8 cellular contexts compared by ENCODE assay signal in the genomic region with DNA sequence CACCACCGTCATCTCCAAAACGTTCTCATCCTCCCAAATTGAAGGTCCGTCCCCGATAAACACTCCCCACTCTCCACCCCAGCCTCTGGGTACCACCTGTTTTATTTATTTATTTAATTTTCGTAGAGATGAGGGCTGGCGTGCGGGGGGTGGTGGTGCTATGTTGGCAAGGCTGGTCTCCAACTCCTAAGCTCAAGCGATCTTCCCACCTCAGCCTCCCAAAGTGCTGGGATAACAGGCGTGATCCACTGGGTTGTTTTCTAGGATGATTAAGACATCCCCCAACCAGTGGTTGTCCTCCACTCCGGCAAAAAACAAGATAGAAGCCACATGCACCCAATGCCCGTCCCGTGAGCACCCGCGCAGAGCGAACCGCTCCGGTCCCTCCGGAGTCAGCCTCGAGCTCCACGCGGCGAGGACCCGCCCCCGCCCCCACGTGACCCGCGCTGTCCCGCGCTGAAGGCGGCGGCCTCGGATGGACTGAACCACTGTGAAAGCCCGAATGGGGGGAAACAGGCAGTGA. TPM values are rescaled to one million over a fixed set of nuclear protein-coding genes. Genes with fewer than 3 reads are reported as not detected.
DNase-seq lines count a peak whose midpoint lies in the region; ATAC-seq and TF ChIP-seq lines count a peak whose summit lies in the region.

No MANE protein-coding gene starts in this region.

- peak overlapping the region; percentile 97 for H3K4me3 ChIP-seq in OCI-LY3 (ENCODE audit: low read length)
- H3K4me3 ChIP-seq in fibroblast of pulmonary artery (replicated peaks; ENCODE audit: low read depth, low read length) = peak overlapping the region; percentile 93
- peak overlapping the region; percentile 95 for H3K4me3 ChIP-seq in neural cell (ENCODE audit: low read length)
- peak overlapping the region; percentile 78 to 90 for H3K4me3 ChIP-seq in stomach smooth muscle (ENCODE audit: low read length in 2 of 2)

- H4K20me1 ChIP-seq in OCI-LY3 (ENCODE audit: insufficient read depth, low read length) = peaks cover 25% of the 10 kb centered on the region
- H4K20me1 ChIP-seq in neural cell (ENCODE audit: insufficient read depth) = no peaks in the 10 kb centered on the region

- H3K36me3 Mint-ChIP-seq in activated T-helper 1 cell treated with anti-CD3 and anti-CD28 coated beads, Interleukin-12 subunit alpha, Interleukin-12 subunit beta, Interleukin-2, Interleukin-4 antibody, amounts not matched to agents 30 ng/mL and 10 ng/mL and 1 ng/mL, durations not matched to agents 14 hours and 24 hours and 36 hours (ENCODE audit: low read depth) = peaks cover 12% of the 10 kb centered on the region

- H3K27ac ChIP-seq in OCI-LY3 (ENCODE audit: low read length) (peak overlapping the region; percentile 80), neural cell (ENCODE audit: low read length) (peak overlapping the region; percentile 98), stomach smooth muscle (ENCODE audit: low read length) (peak overlapping the region; percentile 100)

- intact Hi-C loops in activated T-helper 1 cell treated with anti-CD3 and anti-CD28 coated beads, Interleukin-12 subunit alpha, Interleukin-12 subunit beta, Interleukin-2, Interleukin-4 antibody, amounts not matched to agents 30 ng/mL and 10 ng/mL and 1 ng/mL, durations not matched to agents 14 hours and 24 hours and 36 hours (cut with micrococcal nuclease) = loop anchor here (1.0 to 10.0 kb wide), 8 partner anchors 39 to 894 kb away; partner anchors contain the start of genes BRAT1, MAD1L1, MICALL2 and PSMG3

- H3K9ac ChIP-seq in OCI-LY3 (ENCODE audit: low read length) (peak overlapping the region; percentile 85), neural cell (ENCODE audit: low read length) (peak overlapping the region; percentile 93), stomach smooth muscle (ENCODE audit: low read length in 2 of 2) (peak overlapping the region; percentile 97 to 100)

- DNase-seq in COLO829 (ENCODE audit: low spot score) = peak; percentile 99
- peak; percentile 86 for DNase-seq in activated T-helper 1 cell treated with anti-CD3 and anti-CD28 coated beads, Interleukin-12 subunit alpha, Interleukin-12 subunit beta, Interleukin-2, Interleukin-4 antibody, amounts not matched to agents 30 ng/mL and 10 ng/mL and 1 ng/mL, durations not matched to agents 14 hours and 24 hours and 36 hours (ENCODE audit: low spot score)
- DNase-seq in fibroblast of pulmonary artery (ENCODE audit: low read depth) = peak; percentile 91

- peaks cover 23% of the 10 kb centered on the region for H3K36me3 ChIP-seq in OCI-LY3 (replicated peaks; ENCODE audit: low read depth, low read length)
- H3K36me3 ChIP-seq in neural cell (ENCODE audit: insufficient read depth, low read length) = no peaks in the 10 kb centered on the region
- H3K36me3 ChIP-seq in stomach smooth muscle (ENCODE audit: control insufficient read depth in 2 of 2, insufficient read depth in 2 of 2, low read length in 2 of 2) = peaks cover 0 to 3% of the 10 kb centered on the region in 2 donors

- H3K79me2 ChIP-seq in OCI-LY3 (ENCODE audit: low read length) (peaks cover 56% of the 10 kb centered on the region), neural cell (replicated peaks; ENCODE audit: insufficient read depth, low read length) (peaks cover 34% of the 10 kb centered on the region)

- H3K4me2 ChIP-seq in OCI-LY3 (ENCODE audit: low read length) (peak overlapping the region; percentile 69), neural cell (ENCODE audit: low read length) (peak overlapping the region; percentile 62)

- peaks cover 21% of the 10 kb centered on the region for H3K4me1 Mint-ChIP-seq in activated T-helper 1 cell treated with anti-CD3 and anti-CD28 coated beads, Interleukin-12 subunit alpha, Interleukin-12 subunit beta, Interleukin-2, Interleukin-4 antibody, amounts not matched to agents 30 ng/mL and 10 ng/mL and 1 ng/mL, durations not matched to agents 14 hours and 24 hours and 36 hours (ENCODE audit: low read depth)

- H3K4me3 Mint-ChIP-seq in activated T-helper 1 cell treated with anti-CD3 and anti-CD28 coated beads, Interleukin-12 subunit alpha, Interleukin-12 subunit beta, Interleukin-2, Interleukin-4 antibody, amounts not matched to agents 30 ng/mL and 10 ng/mL and 1 ng/mL, durations not matched to agents 14 hours and 24 hours and 36 hours = peak overlapping the region; percentile 92

- no peaks in the 10 kb centered on the region for H3K9me3 Mint-ChIP-seq in activated T-helper 1 cell treated with anti-CD3 and anti-CD28 coated beads, Interleukin-12 subunit alpha, Interleukin-12 subunit beta, Interleukin-2, Interleukin-4 antibody, amounts not matched to agents 30 ng/mL and 10 ng/mL and 1 ng/mL, durations not matched to agents 14 hours and 24 hours and 36 hours

- no peaks in the 10 kb centered on the region for H3K9me3 ChIP-seq in OCI-LY3 (ENCODE audit: insufficient read depth, low read length)
- no peaks in the 10 kb centered on the region for H3K9me3 ChIP-seq in neural cell (ENCODE audit: low read length)
- H3K9me3 ChIP-seq in stomach smooth muscle (ENCODE audit: control insufficient read depth in 2 of 2, low read length in 2 of 2) = no peaks in the 10 kb centered on the region

- H3K4me1 ChIP-seq in OCI-LY3 (ENCODE audit: low read length) (peaks cover 13% of the 10 kb centered on the region; the same call in 1 of the 2 replicates), stomach smooth muscle (ENCODE audit: control insufficient read depth, insufficient read depth, low read length) (peaks cover 24% of the 10 kb centered on the region)

- peak overlapping the region; percentile 100 for H3K27ac Mint-ChIP-seq in activated T-helper 1 cell treated with anti-CD3 and anti-CD28 coated beads, Interleukin-12 subunit alpha, Interleukin-12 subunit beta, Interleukin-2, Interleukin-4 antibody, amounts not matched to agents 30 ng/mL and 10 ng/mL and 1 ng/mL, durations not matched to agents 14 hours and 24 hours and 36 hours

- no peaks in the 10 kb centered on the region for H3F3A ChIP-seq in neural cell (ENCODE audit: insufficient read depth, low read length, poor library complexity, severe bottlenecking)

- TF ChIP-seq RAD21 in neural cell (conservative IDR thresholded peaks at IDR 0.05) = peak; percentile 59

- H3K27me3 Mint-ChIP-seq in activated T-helper 1 cell treated with anti-CD3 and anti-CD28 coated beads, Interleukin-12 subunit alpha, Interleukin-12 subunit beta, Interleukin-2, Interleukin-4 antibody, amounts not matched to agents 30 ng/mL and 10 ng/mL and 1 ng/mL, durations not matched to agents 14 hours and 24 hours and 36 hours (ENCODE audit: insufficient read depth) = no peaks in the 10 kb centered on the region

- TF ChIP-seq CTCF in OCI-LY3 (IDR thresholded peaks at IDR 0.05; ENCODE audit: low read depth, low read length) (no peak), fibroblast of pulmonary artery (IDR thresholded peaks at IDR 0.05; ENCODE audit: low read length, missing control alignments) (no peak), neural cell (IDR thresholded peaks at IDR 0.05; ENCODE audit: poor library complexity, severe bottlenecking) (no peak)

- no peaks in the 10 kb centered on the region for H3K27me3 ChIP-seq in OCI-LY3 (ENCODE audit: low read depth, low read length)
- H3K27me3 ChIP-seq in neural cell (ENCODE audit: insufficient read depth, low read depth, low read length) = no peaks in the 10 kb centered on the region
- H3K27me3 ChIP-seq in stomach smooth muscle (ENCODE audit: control insufficient read depth in 1 of 2, insufficient read depth in 2 of 2, low read length in 2 of 2) = no peaks in the 10 kb centered on the region

- H3K9me2 ChIP-seq in neural cell (ENCODE audit: insufficient read depth, low read length) = no peaks in the 10 kb centered on the region

- no peak for TF ChIP-seq EP300 in neural cell (conservative IDR thresholded peaks at IDR 0.05; ENCODE audit: poor library complexity, severe bottlenecking)

- H2AFZ ChIP-seq in OCI-LY3 (ENCODE audit: low read depth, low read length) = peak overlapping the region; percentile 89
- H2AFZ ChIP-seq in neural cell (ENCODE audit: low read depth, low read length) = peak overlapping the region; percentile 97

- peak; percentile 49 for ATAC-seq in GM19372 (IDR thresholded peaks at IDR 0.05; ENCODE audit: low read depth, unreplicated experiment)
- peak; percentile 40 for ATAC-seq in HG03520 (IDR thresholded peaks at IDR 0.05; ENCODE audit: unreplicated experiment)

TF ChIP-seq in neural cell, 6 proteins besides CTCF, POLR2A, EP300 and RAD21 (continues in another document):
- TF ChIP-seq SMC3 (conservative IDR thresholded peaks at IDR 0.05; ENCODE audit: poor library complexity) (peak; percentile 57), EZH2 (IDR thresholded peaks at IDR 0.05; ENCODE audit: borderline replicate concordance, insufficient read depth, low read length, poor library complexity, severe bottlenecking) (no peak), POLR2AphosphoS5 (IDR thresholded peaks at IDR 0.05) (peak; percentile 58)

RNA-seq across cellular contexts. Expression of gene EIF3B, which starts 0.9 kb away (rescaled TPM):
- 269 and 270 TPM in 2 replicates for total RNA-seq in activated T-helper 1 cell treated with anti-CD3 and anti-CD28 coated beads, Interleukin-12 subunit alpha, Interleukin-12 subunit beta, Interleukin-2, Interleukin-4 antibody, amounts not matched to agents 30 ng/mL and 10 ng/mL and 1 ng/mL, durations not matched to agents 14 hours and 24 hours and 36 hours
- polyA plus RNA-seq in neural cell = 65.1 and 73.7 TPM in 2 replicates
- polyA minus RNA-seq in neural cell = 84.5 and 106 TPM in 2 replicates

RNA-seq across cellular contexts. Expression of gene SNX8, which starts 39.5 kb away (rescaled TPM):
- total RNA-seq in activated T-helper 1 cell treated with anti-CD3 and anti-CD28 coated beads, Interleukin-12 subunit alpha, Interleukin-12 subunit beta, Interleukin-2, Interleukin-4 antibody, amounts not matched to agents 30 ng/mL and 10 ng/mL and 1 ng/mL, durations not matched to agents 14 hours and 24 hours and 36 hours = 40.8 and 41.8 TPM in 2 replicates
- 4.4 and 5.7 TPM in 2 replicates for polyA plus RNA-seq in neural cell
- polyA minus RNA-seq in neural cell = 7.3 and 10.5 TPM in 2 replicates

RNA-seq across cellular contexts. Expression of gene CHST12, which starts 49.7 kb away (rescaled TPM):
- 9.9 and 10.6 TPM in 2 replicates for total RNA-seq in activated T-helper 1 cell treated with anti-CD3 and anti-CD28 coated beads, Interleukin-12 subunit alpha, Interleukin-12 subunit beta, Interleukin-2, Interleukin-4 antibody, amounts not matched to agents 30 ng/mL and 10 ng/mL and 1 ng/mL, durations not matched to agents 14 hours and 24 hours and 36 hours
- polyA plus RNA-seq in neural cell = 6.4 and 8.6 TPM in 2 replicates
- 3.7 and 5.7 TPM in 2 replicates for polyA minus RNA-seq in neural cell

Comparison
In these comparisons a context has a peak if more than half of its experiments do, and no peak if none do; other contexts are left out.
1. Peak in every context shown above with its lines: DNase-seq, ATAC-seq, H3K4me3 ChIP-seq and H3K27ac ChIP-seq.